ENCODE assay signal across 22 cellular contexts in genomic region chr1:213658508-213658907, GRCh38.
"Had no signal": no experiment of that assay in that cellular context is flagged by ENCODE, and none has a peak within 500 bp of the region (broad histone marks: within the 10 kb centered on the region; RNA-seq: fewer than 3 reads in every experiment).

No MANE protein-coding gene starts in this region.

- H3K4me1 Mint-ChIP-seq: central memory CD8-positive, alpha-beta T cell; naive B cell; stimulated activated effector memory CD8-positive, alpha-beta T cell treated with anti-CD3 and anti-CD28 coated beads, Interleukin-12 subunit alpha, Interleukin-12 subunit beta, amount 100 ng/mL, for 72 hours had no signal

- FAIRE-seq: frontal cortex, keratinocyte had no signal

- H3K9me3 ChIP-seq: left lung, stomach had no signal

- H3K27ac ChIP-seq: left lung, neural progenitor cell, parathyroid adenoma, stomach had no signal

- H3K36me3 Mint-ChIP-seq: naive B cell; neural progenitor cell; stimulated activated effector memory CD8-positive, alpha-beta T cell treated with anti-CD3 and anti-CD28 coated beads, Interleukin-12 subunit alpha, Interleukin-12 subunit beta, amount 100 ng/mL, for 72 hours; type B pancreatic cell had no signal

- H3K4me3 Mint-ChIP-seq: activated T-cell treated with anti-CD3 and anti-CD28 coated beads, Interleukin-2, amount 50 U/mL, for 4 hours; central memory CD8-positive, alpha-beta T cell; naive B cell; neural progenitor cell; stimulated activated effector memory CD8-positive, alpha-beta T cell treated with anti-CD3 and anti-CD28 coated beads, Interleukin-12 subunit alpha, Interleukin-12 subunit beta, amount 100 ng/mL, for 72 hours; type B pancreatic cell had no signal

- DNase-seq: activated CD4-positive, alpha-beta T cell treated with anti-CD3 and anti-CD28 coated beads for 48 hours; activated CD4-positive, CD25-positive, alpha-beta regulatory T cell; activated CD8-positive, alpha-beta memory T cell treated with anti-CD3 and anti-CD28 coated beads, Interleukin-2, amount 50 U/mL, for 4 hours; activated effector memory CD4-positive, alpha-beta T cell treated with Interleukin-2 at 50 U/mL for 16 hours; activated naive CD4-positive, alpha-beta T cell treated with anti-CD3 and anti-CD28 coated beads, Interleukin-2, amount 50 U/mL, for 16 hours; activated T-cell treated with anti-CD3 and anti-CD28 coated beads, Interleukin-2, amount 50 U/mL, for 4 hours; aorta; cortex of kidney; head of caudate nucleus; left lung; naive B cell; stimulated activated CD4-positive, alpha-beta T cell treated with anti-CD3 and anti-CD28 coated beads, Interleukin-4, amount 100 ng/mL, for 24 hours; stomach; T1000 had no signal

- H3K27ac Mint-ChIP-seq: naive B cell; neural progenitor cell; stimulated activated effector memory CD8-positive, alpha-beta T cell treated with anti-CD3 and anti-CD28 coated beads, Interleukin-12 subunit alpha, Interleukin-12 subunit beta, amount 100 ng/mL, for 72 hours; type B pancreatic cell had no signal

- H3K9me3 Mint-ChIP-seq: activated T-cell treated with anti-CD3 and anti-CD28 coated beads, Interleukin-2, amount 50 U/mL, for 4 hours; neural progenitor cell; stimulated activated effector memory CD8-positive, alpha-beta T cell treated with anti-CD3 and anti-CD28 coated beads, Interleukin-12 subunit alpha, Interleukin-12 subunit beta, amount 100 ng/mL, for 72 hours; type B pancreatic cell had no signal

- H3K4me3 ChIP-seq: left lung, neural progenitor cell, stomach had no signal

- H3K36me3 ChIP-seq: left lung, neural progenitor cell, stomach had no signal

- H3K4me1 ChIP-seq: left lung, neural progenitor cell, parathyroid adenoma, stomach had no signal

- H3K9ac ChIP-seq: neural progenitor cell, parathyroid adenoma had no signal

- H3K27me3 ChIP-seq: left lung, neural progenitor cell, stomach had no signal

- ATAC-seq: activated T-cell treated with anti-CD3 and anti-CD28 coated beads, Interleukin-2, amount 50 U/mL, for 4 hours; left lung; sciatic nerve; stimulated activated effector memory CD8-positive, alpha-beta T cell treated with anti-CD3 and anti-CD28 coated beads, Interleukin-12 subunit alpha, Interleukin-12 subunit beta, amount 100 ng/mL, for 72 hours had no signal
